Comparison of ENCODE assay signal across 8 cellular contexts in the genomic region with DNA sequence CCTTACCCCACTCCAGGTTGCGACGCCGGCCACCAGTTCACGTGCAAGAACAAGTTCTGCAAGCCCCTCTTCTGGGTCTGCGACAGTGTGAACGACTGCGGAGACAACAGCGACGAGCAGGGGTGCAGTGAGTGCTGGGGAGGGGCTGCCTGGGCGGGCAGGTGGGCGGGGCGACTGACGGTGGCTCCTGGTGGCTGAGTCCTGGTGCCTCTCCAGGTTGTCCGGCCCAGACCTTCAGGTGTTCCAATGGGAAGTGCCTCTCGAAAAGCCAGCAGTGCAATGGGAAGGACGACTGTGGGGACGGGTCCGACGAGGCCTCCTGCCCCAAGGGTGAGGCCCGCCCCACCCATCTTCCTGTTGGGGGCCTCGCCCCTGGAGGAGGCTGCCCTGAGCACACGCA. TPM values are rescaled to one million over a fixed set of nuclear protein-coding genes. Genes with fewer than 3 reads are reported as not detected.
"Had no signal": no experiment of that assay in that cellular context is flagged by ENCODE, and none has a peak within 500 bp of the region (broad histone marks: within the 10 kb centered on the region; RNA-seq: fewer than 3 reads in every experiment).

No MANE protein-coding gene starts in this region.

- H3K9ac ChIP-seq: GM23248 had no signal

- H3K9me3 ChIP-seq: HAP-1 had no signal

- H3K4me1 ChIP-seq: HAP-1 had no signal

- H3K4me3 ChIP-seq: GM23248, HAP-1, K562 had no signal

- H3K36me3 ChIP-seq: HAP-1 had no signal

- H3K27ac ChIP-seq: GM23248 had no signal

- FAIRE-seq: HTR-8/SVneo, K562 had no signal

- DNase-seq: H7, HFFc6, IMR-90, KG1 had no signal

- H2AFZ ChIP-seq: GM23248 had no signal

RNA-seq across cellular contexts. Expression of gene ST14, which starts 38.7 kb away (rescaled TPM):
- total RNA-seq: GM23248, HFFc6, IMR-90 had no signal
- polyA plus RNA-seq: GM23248, IMR-90 had no signal
